Comparison of ENCODE assay signal across 20 cellular contexts in genomic region chr5:127038550-127038949, GRCh38. TPM values are rescaled to one million over a fixed set of nuclear protein-coding genes. Genes with fewer than 3 reads are reported as not detected.
A peak's percentile ranks its signal among the peaks of the same experiment; 100 is the strongest.
DNase-seq lines count a peak whose midpoint lies in the region; ATAC-seq and TF ChIP-seq lines count a peak whose summit lies in the region.
"Had no signal": no experiment of that assay in that cellular context is flagged by ENCODE, and none has a peak within 500 bp of the region (broad histone marks: within the 10 kb centered on the region; RNA-seq: fewer than 3 reads in every experiment).

No MANE protein-coding gene starts in this region.

- POLR2A ChIA-PET in HEK293 (lab: Yijun Ruan, JAX), result no interaction called here

- H3K9me3 ChIP-seq in HEK293 (ENCODE audit: control insufficient read depth, insufficient read depth, low read depth, low read length) (no peaks in the 10 kb centered on the region), heart left ventricle (no peaks in the 10 kb centered on the region), SJCRH30 (replicated peaks) (no peaks in the 10 kb centered on the region)
- H3K9me3 ChIP-seq: MG63, SJSA1 had no signal

- intact Hi-C loops in heart left ventricle (cut with DNase I), result loop anchor here in 3 of 10 donors (5.0 to 10.0 kb wide), 2 partner anchors 39 to 184 kb away; no protein-coding TSS in a partner anchor
- intact Hi-C loops in lower leg skin (cut with DNase I; ENCODE audit: low total_unique reads), result no loop called here

- TF ChIP-seq CTCF in HEK293 (tag by site-specific recombination; IDR thresholded peaks at IDR 0.05) (no peak), VCaP (conservative IDR thresholded peaks at IDR 0.05) (no peak), heart left ventricle (IDR thresholded peaks at IDR 0.05) (no peak), lower leg skin (IDR thresholded peaks at IDR 0.05) (no peak)

- ATAC-seq in heart left ventricle (peak; percentile 70 to 85 (median 75)), GM21825 (IDR thresholded peaks at IDR 0.05; ENCODE audit: unreplicated experiment) (no peak)
- ATAC-seq: Panc1 had no signal

- DNase-seq in heart left ventricle, result peak in 2 of 5 donors; percentile 18 to 24
- peak; percentile 36 to 55 for DNase-seq in lung microvascular endothelial cell (ENCODE audit: low read depth in 2 of 2)
- no peak for DNase-seq in lower leg skin (ENCODE audit: low spot score in 2 of 2)
- DNase-seq in SJCRH30, result no peak
- DNase-seq in stimulated activated naive CD4-positive, alpha-beta T cell treated with Interleukin-2 at 50 U/mL for 16 hours (lab: John Stamatoyannopoulos, UW), result no peak
- DNase-seq: CD8-positive, alpha-beta memory T cell; GDM1; Kasumi-1; MG63; NCI-H1417 treated with DMSO at 0.1 percent for 48 hours; NCI-H187 treated with DMSO at 0.1 percent for 48 hours; NCI-H2107; NCI-H510A; NCI-H748 treated with DMSO at 0.1 percent for 48 hours had no signal

- H3K27ac ChIP-seq in HEK293 (ENCODE audit: extremely low read depth, low read depth, low read length), result no peak overlapping the region
- peak overlapping the region; percentile 41; the same call in 1 of the 2 replicates for H3K27ac ChIP-seq in VCaP
- H3K27ac ChIP-seq in heart left ventricle, result peak overlapping the region in 6 of 12 donors; percentile 4 to 44 (median 26)
- H3K27ac ChIP-seq in SJCRH30, result no peak overlapping the region
- H3K27ac ChIP-seq: C4-2B, SJSA1 had no signal

- CTCF ChIA-PET in HEK293 (lab: Yijun Ruan, JAX), result no interaction called here

- H3K4me3 ChIP-seq in HEK293 (ENCODE audit: low read depth, low read length) (no peak overlapping the region), heart left ventricle (no peak overlapping the region), lower leg skin (ENCODE audit: low read depth, poor library complexity, severe bottlenecking) (no peak overlapping the region), SJCRH30 (no peak overlapping the region)
- H3K4me3 ChIP-seq: MG63, SJSA1 had no signal

- H3K36me3 ChIP-seq in HEK293 (ENCODE audit: control insufficient read depth in 2 of 2, insufficient read depth in 1 of 2, low read length in 2 of 2) (no peaks in the 10 kb centered on the region), heart left ventricle (no peaks in the 10 kb centered on the region), SJCRH30 (no peaks in the 10 kb centered on the region)
- H3K36me3 ChIP-seq: MG63, SJSA1 had no signal

- TF ChIP-seq POLR2A in heart left ventricle (IDR thresholded peaks at IDR 0.05), result no peak
- no peak for TF ChIP-seq POLR2A in lower leg skin (IDR thresholded peaks at IDR 0.05)

- H3K4me1 ChIP-seq in HEK293 (ENCODE audit: control insufficient read depth, insufficient read depth, low read length) (peaks cover 13% of the 10 kb centered on the region), heart left ventricle (peaks cover 0 to 34% (median 22%) of the 10 kb centered on the region in 12 donors), SJCRH30 (no peaks in the 10 kb centered on the region)
- H3K4me1 ChIP-seq: SJSA1 had no signal

- 13 to 24% (median 18%) methylated on average over 4 of the region's 4 CpGs for WGBS in heart left ventricle, 4 donors
- 67 to 80% methylated on average over 4 of the region's 4 CpGs for WGBS in lower leg skin, 2 donors

- H3K27me3 ChIP-seq in heart left ventricle (no peaks in the 10 kb centered on the region), SJCRH30 (no peaks in the 10 kb centered on the region)
- H3K27me3 ChIP-seq: MG63, SJSA1 had no signal

TF ChIP-seq in HEK293, 187 proteins besides CTCF, POLR2A, EP300 and RAD21:
- TF ChIP-seq ZNF473 (tag by site-specific recombination; IDR thresholded peaks at IDR 0.05), result no peak
- TF ChIP-seq SP7 (tag by site-specific recombination; IDR thresholded peaks at IDR 0.05), result 0 out of 2 replicates have a peak, but pooled peaks have one; percentile 27
- no peak for TF ChIP-seq ZSCAN23 (tag by site-specific recombination; IDR thresholded peaks at IDR 0.05)

RNA-seq across cellular contexts. Expression of gene MARCHF3, which starts 8.2 kb away (rescaled TPM):
- 10 to 100 TPM; 19.9 to 50.3 (median 38.0) TPM for total RNA-seq in heart left ventricle
- 100 to 1,000 TPM in 1 of 2 donors, 1 to 10 TPM in 1; 9.9 to 113 TPM for polyA plus RNA-seq in heart left ventricle
- total RNA-seq in lung microvascular endothelial cell, result 107 and 112 TPM in 2 replicates
- 10 to 100 TPM; 23.4 to 53.7 (median 29.3) TPM for total RNA-seq in lower leg skin
- total RNA-seq in SJCRH30 (2014; rRNA removed; shearing (Covaris generic)), result 35.0 and 40.8 TPM in 2 replicates

RNA-seq across cellular contexts. Expression of gene C5orf63, which starts 34.8 kb away (rescaled TPM):
- total RNA-seq in heart left ventricle, result 10 to 100 TPM in 4 of 9 donors, 1 to 10 TPM in 5; 1.4 to 14.7 (median 8.4) TPM
- polyA plus RNA-seq in heart left ventricle, result 1 to 10 TPM; 5.0 to 5.3 TPM
- 0.87 and 2.4 TPM in 2 replicates for total RNA-seq in lung microvascular endothelial cell
- total RNA-seq in lower leg skin, result 1 to 10 TPM in 3 of 4 donors, under 1 TPM in 1; 0.91 to 3.3 (median 1.7) TPM
- 6.8 and 8.4 TPM in 2 replicates for total RNA-seq in SJCRH30 (2014; rRNA removed; shearing (Covaris generic))

Comparison
In these comparisons a context has a peak if more than half of its experiments do, and no peak if none do; other contexts are left out.
1. DNase-seq: peak in lung microvascular endothelial cell (2 of 2); none in lower leg skin (0 of 2), SJCRH30 (0 of 2) and stimulated activated naive CD4-positive, alpha-beta T cell treated with Interleukin-2 at 50 U/mL for 16 hours (single experiment).